1 cellular context compared by ENCODE assay signal in genomic region chr9:100413839-100414420, GRCh38.
TF ChIP-seq lines count a peak whose summit lies in the region.

No MANE protein-coding gene starts in this region.

TF ChIP-seq in K562, 482 proteins besides CTCF, POLR2A, EP300 and RAD21 (continued from another document):
- TF ChIP-seq PRDM10 (IDR thresholded peaks at IDR 0.05; ENCODE audit: partially characterized antibody) (no peak), ATF4 (CRISPR knock-in tag; IDR thresholded peaks at IDR 0.05) (no peak), NRF1 (conservative IDR thresholded peaks at IDR 0.05 in 1 of 2, IDR thresholded peaks at IDR 0.05 in 1 of 2) (no peak), MYNN (IDR thresholded peaks at IDR 0.05) (no peak), MYNN (CRISPR knock-in tag; IDR thresholded peaks at IDR 0.05) (no peak), ZNF766 (CRISPR knock-in tag; conservative IDR thresholded peaks at IDR 0.05) (0 out of 2 replicates have a peak, but pooled peaks have one; percentile 31), FOXP1 (CRISPR knock-in tag; IDR thresholded peaks at IDR 0.05) (no peak), ZNF140 (CRISPR knock-in tag; IDR thresholded peaks at IDR 0.05) (no peak), SP2 (IDR thresholded peaks at IDR 0.05; ENCODE audit: extremely low read depth, low read depth, low read length, poor library complexity, severe bottlenecking) (no peak), SMAD4 (CRISPR knock-in tag; conservative IDR thresholded peaks at IDR 0.05) (no peak), ETS2 (tag; IDR thresholded peaks at IDR 0.05; ENCODE audit: borderline replicate concordance, poor library complexity, severe bottlenecking) (no peak), SOX6 (IDR thresholded peaks at IDR 0.05) (no peak), RBM14 (IDR thresholded peaks at IDR 0.05; ENCODE audit: borderline replicate concordance, insufficient read depth, low read depth, low read length) (no peak), ZNF41 (CRISPR knock-in tag; conservative IDR thresholded peaks at IDR 0.05) (no peak), POU5F1 (IDR thresholded peaks at IDR 0.05; ENCODE audit: borderline replicate concordance, low read depth, low read length, partially characterized antibody) (no peak), EZH2 (IDR thresholded peaks at IDR 0.05; ENCODE audit: borderline replicate concordance, low read depth, low read length) (no peak), ZNF311 (CRISPR knock-in tag; IDR thresholded peaks at IDR 0.05) (no peak), EHMT2 (IDR thresholded peaks at IDR 0.05) (no peak), HMBOX1 (IDR thresholded peaks at IDR 0.05) (no peak), FOXM1 (IDR thresholded peaks at IDR 0.05; ENCODE audit: low read depth) (no peak), FOXM1 (CRISPR knock-in tag; IDR thresholded peaks at IDR 0.05; ENCODE audit: low read depth) (no peak), TFAP4 (CRISPR knock-in tag; IDR thresholded peaks at IDR 0.05; ENCODE audit: borderline replicate concordance) (no peak)
- TF ChIP-seq, protein P1, sequence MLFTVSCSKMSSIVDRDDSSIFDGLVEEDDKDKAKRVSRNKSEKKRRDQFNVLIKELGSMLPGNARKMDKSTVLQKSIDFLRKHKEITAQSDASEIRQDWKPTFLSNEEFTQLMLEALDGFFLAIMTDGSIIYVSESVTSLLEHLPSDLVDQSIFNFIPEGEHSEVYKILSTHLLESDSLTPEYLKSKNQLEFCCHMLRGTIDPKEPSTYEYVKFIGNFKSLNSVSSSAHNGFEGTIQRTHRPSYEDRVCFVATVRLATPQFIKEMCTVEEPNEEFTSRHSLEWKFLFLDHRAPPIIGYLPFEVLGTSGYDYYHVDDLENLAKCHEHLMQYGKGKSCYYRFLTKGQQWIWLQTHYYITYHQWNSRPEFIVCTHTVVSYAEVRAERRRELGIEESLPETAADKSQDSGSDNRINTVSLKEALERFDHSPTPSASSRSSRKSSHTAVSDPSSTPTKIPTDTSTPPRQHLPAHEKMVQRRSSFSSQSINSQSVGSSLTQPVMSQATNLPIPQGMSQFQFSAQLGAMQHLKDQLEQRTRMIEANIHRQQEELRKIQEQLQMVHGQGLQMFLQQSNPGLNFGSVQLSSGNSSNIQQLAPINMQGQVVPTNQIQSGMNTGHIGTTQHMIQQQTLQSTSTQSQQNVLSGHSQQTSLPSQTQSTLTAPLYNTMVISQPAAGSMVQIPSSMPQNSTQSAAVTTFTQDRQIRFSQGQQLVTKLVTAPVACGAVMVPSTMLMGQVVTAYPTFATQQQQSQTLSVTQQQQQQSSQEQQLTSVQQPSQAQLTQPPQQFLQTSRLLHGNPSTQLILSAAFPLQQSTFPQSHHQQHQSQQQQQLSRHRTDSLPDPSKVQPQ (CRISPR knock-in tag; IDR thresholded peaks at IDR 0.05; ENCODE audit: borderline replicate concordance): no peak
- TF ChIP-seq, protein P2, sequence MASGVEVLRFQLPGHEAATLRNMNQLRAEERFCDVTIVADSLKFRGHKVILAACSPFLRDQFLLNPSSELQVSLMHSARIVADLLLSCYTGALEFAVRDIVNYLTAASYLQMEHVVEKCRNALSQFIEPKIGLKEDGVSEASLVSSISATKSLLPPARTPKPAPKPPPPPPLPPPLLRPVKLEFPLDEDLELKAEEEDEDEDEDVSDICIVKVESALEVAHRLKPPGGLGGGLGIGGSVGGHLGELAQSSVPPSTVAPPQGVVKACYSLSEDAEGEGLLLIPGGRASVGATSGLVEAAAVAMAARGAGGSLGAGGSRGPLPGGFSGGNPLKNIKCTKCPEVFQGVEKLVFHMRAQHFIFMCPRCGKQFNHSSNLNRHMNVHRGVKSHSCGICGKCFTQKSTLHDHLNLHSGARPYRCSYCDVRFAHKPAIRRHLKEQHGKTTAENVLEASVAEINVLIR (CRISPR knock-in tag; IDR thresholded peaks at IDR 0.05): no peak
- TF ChIP-seq, protein P3, sequence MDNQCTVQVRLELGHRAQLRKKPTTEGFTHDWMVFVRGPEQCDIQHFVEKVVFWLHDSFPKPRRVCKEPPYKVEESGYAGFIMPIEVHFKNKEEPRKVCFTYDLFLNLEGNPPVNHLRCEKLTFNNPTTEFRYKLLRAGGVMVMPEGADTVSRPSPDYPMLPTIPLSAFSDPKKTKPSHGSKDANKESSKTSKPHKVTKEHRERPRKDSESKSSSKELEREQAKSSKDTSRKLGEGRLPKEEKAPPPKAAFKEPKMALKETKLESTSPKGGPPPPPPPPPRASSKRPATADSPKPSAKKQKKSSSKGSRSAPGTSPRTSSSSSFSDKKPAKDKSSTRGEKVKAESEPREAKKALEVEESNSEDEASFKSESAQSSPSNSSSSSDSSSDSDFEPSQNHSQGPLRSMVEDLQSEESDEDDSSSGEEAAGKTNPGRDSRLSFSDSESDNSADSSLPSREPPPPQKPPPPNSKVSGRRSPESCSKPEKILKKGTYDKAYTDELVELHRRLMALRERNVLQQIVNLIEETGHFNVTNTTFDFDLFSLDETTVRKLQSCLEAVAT (IDR thresholded peaks at IDR 0.05): no peak
